In the genomic region with DNA sequence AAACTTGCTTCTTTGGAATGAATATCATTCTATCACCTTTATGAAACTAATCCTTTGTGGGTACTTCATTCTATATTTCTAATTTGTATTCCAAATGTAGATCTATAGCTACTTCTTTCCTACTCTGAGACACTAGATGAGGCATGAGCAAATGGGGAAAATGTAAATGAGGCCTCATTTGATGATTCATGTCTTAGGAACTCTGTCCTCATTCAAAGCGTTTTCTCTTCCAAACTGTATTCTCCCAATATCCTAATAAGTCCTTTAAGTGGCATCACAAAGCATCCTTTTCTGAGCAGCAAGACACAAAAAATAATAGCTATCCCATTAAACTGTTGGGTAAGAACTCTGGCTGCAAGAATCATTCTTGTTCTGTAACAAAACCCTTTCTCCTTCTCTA, we compare ENCODE assay signal across 1 cellular context.
TF ChIP-seq lines count a peak whose summit lies in the region.

No MANE protein-coding gene starts in this region.

TF ChIP-seq in IMR-90, 13 proteins besides CTCF, POLR2A, EP300 and RAD21 (continued from another document):
- TF ChIP-seq, protein P1, sequence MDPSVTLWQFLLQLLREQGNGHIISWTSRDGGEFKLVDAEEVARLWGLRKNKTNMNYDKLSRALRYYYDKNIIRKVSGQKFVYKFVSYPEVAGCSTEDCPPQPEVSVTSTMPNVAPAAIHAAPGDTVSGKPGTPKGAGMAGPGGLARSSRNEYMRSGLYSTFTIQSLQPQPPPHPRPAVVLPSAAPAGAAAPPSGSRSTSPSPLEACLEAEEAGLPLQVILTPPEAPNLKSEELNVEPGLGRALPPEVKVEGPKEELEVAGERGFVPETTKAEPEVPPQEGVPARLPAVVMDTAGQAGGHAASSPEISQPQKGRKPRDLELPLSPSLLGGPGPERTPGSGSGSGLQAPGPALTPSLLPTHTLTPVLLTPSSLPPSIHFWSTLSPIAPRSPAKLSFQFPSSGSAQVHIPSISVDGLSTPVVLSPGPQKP (IDR thresholded peaks at IDR 0.05; ENCODE audit: borderline replicate concordance, low read depth, low read length): no peak
